1 cellular context compared by ENCODE assay signal in the genomic region with DNA sequence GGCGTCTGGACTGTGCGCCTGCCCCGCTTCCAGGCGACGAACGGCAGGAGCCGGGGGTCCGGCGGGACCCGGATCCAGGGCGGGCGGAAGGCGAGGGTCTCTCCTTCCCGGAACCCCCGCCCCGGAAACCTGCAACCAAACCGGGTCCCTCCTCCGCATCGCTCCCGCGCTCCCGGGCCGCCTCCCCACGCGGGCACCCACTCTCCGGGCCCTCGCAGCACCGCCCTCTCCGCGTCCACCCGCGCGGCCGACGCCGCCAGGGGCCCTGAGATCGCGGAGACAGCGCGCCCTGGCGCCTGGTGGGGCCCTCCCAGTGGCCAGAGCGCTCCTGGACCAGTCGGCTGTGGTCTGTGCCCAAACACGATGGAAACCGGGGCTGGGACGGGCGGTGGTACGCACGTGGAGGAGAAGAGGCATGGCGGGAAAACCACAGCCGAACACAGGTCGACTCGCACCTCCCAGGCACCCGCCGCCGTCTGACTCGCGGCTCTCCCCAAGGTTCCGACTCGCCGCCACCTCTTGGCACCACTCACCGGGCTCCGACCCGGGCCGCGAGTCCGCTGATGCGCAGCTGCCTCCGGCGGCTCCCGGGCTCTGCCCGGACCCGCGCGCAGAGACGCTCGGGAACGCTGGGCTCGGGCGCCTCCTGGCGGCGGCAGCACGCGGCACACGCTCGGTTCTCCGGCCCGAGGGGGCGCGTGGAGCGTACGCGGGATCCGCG.
TF ChIP-seq lines count a peak whose summit lies in the region.

No MANE protein-coding gene starts in this region.

TF ChIP-seq in SK-N-SH, 30 proteins besides CTCF, POLR2A, EP300 and RAD21 (continued from another document):
- TF ChIP-seq, protein P1, sequence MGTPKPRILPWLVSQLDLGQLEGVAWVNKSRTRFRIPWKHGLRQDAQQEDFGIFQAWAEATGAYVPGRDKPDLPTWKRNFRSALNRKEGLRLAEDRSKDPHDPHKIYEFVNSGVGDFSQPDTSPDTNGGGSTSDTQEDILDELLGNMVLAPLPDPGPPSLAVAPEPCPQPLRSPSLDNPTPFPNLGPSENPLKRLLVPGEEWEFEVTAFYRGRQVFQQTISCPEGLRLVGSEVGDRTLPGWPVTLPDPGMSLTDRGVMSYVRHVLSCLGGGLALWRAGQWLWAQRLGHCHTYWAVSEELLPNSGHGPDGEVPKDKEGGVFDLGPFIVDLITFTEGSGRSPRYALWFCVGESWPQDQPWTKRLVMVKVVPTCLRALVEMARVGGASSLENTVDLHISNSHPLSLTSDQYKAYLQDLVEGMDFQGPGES (IDR thresholded peaks at IDR 0.05; ENCODE audit: low read depth, low read length), result no peak
- TF ChIP-seq, protein P2, sequence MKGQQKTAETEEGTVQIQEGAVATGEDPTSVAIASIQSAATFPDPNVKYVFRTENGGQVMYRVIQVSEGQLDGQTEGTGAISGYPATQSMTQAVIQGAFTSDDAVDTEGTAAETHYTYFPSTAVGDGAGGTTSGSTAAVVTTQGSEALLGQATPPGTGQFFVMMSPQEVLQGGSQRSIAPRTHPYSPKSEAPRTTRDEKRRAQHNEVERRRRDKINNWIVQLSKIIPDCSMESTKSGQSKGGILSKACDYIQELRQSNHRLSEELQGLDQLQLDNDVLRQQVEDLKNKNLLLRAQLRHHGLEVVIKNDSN (IDR thresholded peaks at IDR 0.05; ENCODE audit: borderline replicate concordance, low read depth), result no peak
- TF ChIP-seq JUND (IDR thresholded peaks at IDR 0.05) (no peak), RFX5 (IDR thresholded peaks at IDR 0.05; ENCODE audit: low read length) (no peak), GATA2 (CRISPR knock-in tag; IDR thresholded peaks at IDR 0.05) (no peak), TAF1 (IDR thresholded peaks at IDR 0.05; ENCODE audit: borderline replicate concordance, low read depth, low read length) (no peak), SMC3 (IDR thresholded peaks at IDR 0.05; ENCODE audit: low read depth, low read length) (peak; percentile 57), POLR2AphosphoS5 (IDR thresholded peaks at IDR 0.05; ENCODE audit: low read depth, low read length) (no peak)
